Comparison of ENCODE assay signal across 12 cellular contexts in the genomic region with DNA sequence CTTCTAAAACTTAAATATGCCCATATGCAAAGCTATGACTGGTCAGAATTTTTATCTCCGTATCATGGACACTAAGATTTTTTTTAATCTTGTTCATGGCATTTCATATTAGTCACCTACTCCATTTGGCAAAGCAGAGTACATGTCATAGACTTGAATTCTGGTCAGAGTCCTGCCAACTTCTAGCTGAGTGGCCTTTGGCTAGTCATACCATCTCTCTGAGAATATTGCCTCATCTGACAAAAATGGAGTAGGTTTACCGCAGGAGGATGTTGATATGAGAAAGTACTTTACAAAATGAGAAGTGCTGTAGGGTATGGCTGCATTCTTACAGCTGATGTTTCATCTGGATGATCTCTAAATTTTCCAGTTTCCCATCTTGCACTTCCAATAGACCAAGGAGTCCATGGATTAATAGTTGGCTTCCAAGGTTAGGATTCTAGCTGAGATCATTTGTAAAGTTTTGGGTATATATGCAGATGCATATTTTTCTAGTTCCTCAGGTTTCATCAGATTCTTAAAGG.
DNase-seq lines count a peak whose midpoint lies in the region; ATAC-seq and TF ChIP-seq lines count a peak whose summit lies in the region.
"Had no signal": no experiment of that assay in that cellular context is flagged by ENCODE, and none has a peak within 500 bp of the region (broad histone marks: within the 10 kb centered on the region; RNA-seq: fewer than 3 reads in every experiment).

No MANE protein-coding gene starts in this region.

- no peak overlapping the region for H3K4me3 ChIP-seq in choroid plexus epithelial cell (ENCODE audit: low read depth, low read length)
- H3K4me3 ChIP-seq: neural progenitor cell, upper lobe of left lung had no signal

- ATAC-seq in omental fat pad (ENCODE audit: low FRiP score) (peak; percentile 58), GM19035 (IDR thresholded peaks at IDR 0.05; ENCODE audit: unreplicated experiment) (no peak)

- DNase-seq in GM04503 (ENCODE audit: low read depth) = peak; percentile 97
- DNase-seq in NOMO-1 treated with DMSO at 0.1 percent for 48 hours (lab: John Stamatoyannopoulos, UW; ENCODE audit: unreplicated experiment) = peak; percentile 93
- peak; percentile 93 for DNase-seq in choroid plexus epithelial cell (ENCODE audit: low read depth)
- DNase-seq in omental fat pad (ENCODE audit: low spot score) = no peak
- no peak for DNase-seq in dermis blood vessel endothelial cell
- DNase-seq in NCI-H526 treated with DMSO at 0.1 percent for 48 hours (lab: John Stamatoyannopoulos, UW) = no peak
- no peak for DNase-seq in NK-92 (lab: John Stamatoyannopoulos, UW; ENCODE audit: unreplicated experiment)
- DNase-seq: activated CD4-positive, alpha-beta memory T cell treated with anti-CD3 and anti-CD28 coated beads, Interleukin-2, amount 10 ng/mL, durations not matched to agents 7 days and 5 days; Karpas-422; upper lobe of left lung had no signal

- TF ChIP-seq CTCF in choroid plexus epithelial cell (conservative IDR thresholded peaks at IDR 0.05; ENCODE audit: low read depth, low read length) = no peak
- no peak for TF ChIP-seq CTCF in omental fat pad (IDR thresholded peaks at IDR 0.05)

Comparison
In these comparisons a context has a peak if more than half of its experiments do, and no peak if none do; other contexts are left out.
1. DNase-seq: peak in GM04503 (single experiment), NOMO-1 treated with DMSO at 0.1 percent for 48 hours (single experiment) and choroid plexus epithelial cell (single experiment); none in omental fat pad (single experiment), dermis blood vessel endothelial cell (single experiment), NCI-H526 treated with DMSO at 0.1 percent for 48 hours (single experiment) and NK-92 (single experiment).